11 cellular contexts compared by ENCODE assay signal in genomic region chr6:47455533-47456209, GRCh38. TPM values are rescaled to one million over a fixed set of nuclear protein-coding genes. Genes with fewer than 3 reads are reported as not detected.
DNase-seq lines count a peak whose midpoint lies in the region; ATAC-seq, FAIRE-seq and TF ChIP-seq lines count a peak whose summit lies in the region.
"Had no signal": no experiment of that assay in that cellular context is flagged by ENCODE, and none has a peak within 500 bp of the region (broad histone marks: within the 10 kb centered on the region; RNA-seq: fewer than 3 reads in every experiment).

No MANE protein-coding gene starts in this region.

- no peak overlapping the region for H3K4me3 ChIP-seq in brain microvascular endothelial cell (ENCODE audit: low read depth, low read length)
- H3K4me3 ChIP-seq: mucosa of descending colon had no signal

- no peak for TF ChIP-seq CTCF in brain microvascular endothelial cell (IDR thresholded peaks at IDR 0.05; ENCODE audit: low read depth, low read length, missing control alignments)

- in situ Hi-C loops in brain microvascular endothelial cell (cut with HindIII; ENCODE audit: low pct_ligation_motif_present, low sequenced_read_pairs), result no loop called here

- H3K36me3 ChIP-seq in brain microvascular endothelial cell (replicated peaks), result no peaks in the 10 kb centered on the region

- H3K27ac ChIP-seq in brain microvascular endothelial cell, result no peak overlapping the region

- DNase-seq in NCI-H2029 treated with DMSO at 0.1 percent for 48 hours (lab: John Stamatoyannopoulos, UW), result peak; percentile 37
- DNase-seq in NCI-H2029 (lab: John Stamatoyannopoulos, UW), result no peak
- DNase-seq in myocyte (ENCODE audit: low read depth), result peak; percentile 35
- DNase-seq in brain microvascular endothelial cell, result no peak
- DNase-seq in GOT3 (lab: John Stamatoyannopoulos, UW), result no peak
- no peak for DNase-seq in RCC 7860 (ENCODE audit: low spot score)
- DNase-seq: activated CD4-positive, alpha-beta T cell treated with anti-CD3 and anti-CD28 coated beads for 48 hours; aorta had no signal

- no peaks in the 10 kb centered on the region for H3K27me3 ChIP-seq in brain microvascular endothelial cell (replicated peaks)

- ATAC-seq in HG02571 (IDR thresholded peaks at IDR 0.05; ENCODE audit: unreplicated experiment) (peak; percentile 74), HG03565 (IDR thresholded peaks at IDR 0.05; ENCODE audit: unreplicated experiment) (peak; percentile 63)
- ATAC-seq: mucosa of descending colon had no signal

- no peak for FAIRE-seq in RCC 7860 (lab: Jason Lieb, UNC)

RNA-seq across cellular contexts. Expression of gene CD2AP, which starts 21.9 kb away (rescaled TPM):
- total RNA-seq in myocyte, result 9.5 and 10.6 TPM in 2 replicates
- polyA plus RNA-seq in myocyte (2012), result 4.7 TPM

Comparison
In these comparisons a context has a peak if more than half of its experiments do, and no peak if none do; other contexts are left out.
1. DNase-seq: peak in NCI-H2029 treated with DMSO at 0.1 percent for 48 hours (single experiment) and myocyte (single experiment); none in NCI-H2029 (single experiment), brain microvascular endothelial cell (single experiment), GOT3 (single experiment) and RCC 7860 (single experiment).